In genomic region chr9:4339357-4339756, GRCh38 we compare ENCODE assay signal across 8 cellular contexts. TPM values are rescaled to one million over a fixed set of nuclear protein-coding genes. Genes with fewer than 3 reads are reported as not detected.
DNase-seq lines count a peak whose midpoint lies in the region; ATAC-seq and TF ChIP-seq lines count a peak whose summit lies in the region.

No MANE protein-coding gene starts in this region.

- WGBS in lower leg skin, 2 donors = 1% methylated on average over 6 of the region's 6 CpGs

- H3K27ac ChIP-seq in colonic mucosa = no peak overlapping the region

- intact Hi-C loops in colonic mucosa (cut with DNase I) = no loop called here
- intact Hi-C loops in lower leg skin (cut with DNase I; ENCODE audit: low total_unique reads) = no loop called here

- TF ChIP-seq CTCF in colonic mucosa (IDR thresholded peaks at IDR 0.05) (peak; percentile 89), lower leg skin (IDR thresholded peaks at IDR 0.05) (peak in 1 of 3 donors; percentile 18)

- no peaks in the 10 kb centered on the region for H3K36me3 ChIP-seq in colonic mucosa

- no peaks in the 10 kb centered on the region for H3K27me3 ChIP-seq in colonic mucosa

- ATAC-seq in GM18867 (IDR thresholded peaks at IDR 0.05; ENCODE audit: unreplicated experiment) = peak; percentile 89
- ATAC-seq in HG03280 (IDR thresholded peaks at IDR 0.05; ENCODE audit: unreplicated experiment) = peak; percentile 88

- H3K4me1 ChIP-seq in colonic mucosa = no peaks in the 10 kb centered on the region

- no peak overlapping the region for H3K4me3 ChIP-seq in colonic mucosa
- no peak overlapping the region for H3K4me3 ChIP-seq in lower leg skin (ENCODE audit: low read depth, poor library complexity, severe bottlenecking)

- H3K9me3 ChIP-seq in colonic mucosa = no peaks in the 10 kb centered on the region

- TF ChIP-seq POLR2A in lower leg skin (IDR thresholded peaks at IDR 0.05) = no peak

- H3K9ac ChIP-seq in colonic mucosa (ENCODE audit: low read depth in 2 of 2, low read length in 2 of 2) = no peak overlapping the region

- DNase-seq in AG08396 (ENCODE audit: low spot score) (peak; percentile 81), NCI-H446 treated with DMSO at 0.1 percent for 48 hours (lab: John Stamatoyannopoulos, UW) (peak; percentile 75), colonic mucosa (peak; percentile 87), lower leg skin (ENCODE audit: low spot score in 2 of 2) (peak; percentile 83 to 96)
- DNase-seq in activated CD4-positive, alpha-beta T cell treated with anti-CD3 and anti-CD28 coated beads for 48 hours = peak; percentile 88
- DNase-seq in stimulated activated CD4-positive, alpha-beta T cell treated with anti-CD3 and anti-CD28 coated beads, TNF-alpha, amount 100 ng/mL, for 48 hours (ENCODE audit: low read depth in 3 of 3) = peak; percentile 53 to 68 (median 65)

RNA-seq across cellular contexts. Expression of gene GLIS3, which starts 39.5 kb away (rescaled TPM):
- total RNA-seq in colonic mucosa = 10 to 100 TPM; 10.1 to 17.6 TPM
- 1 to 10 TPM; 1.8 to 3.1 (median 2.6) TPM for total RNA-seq in lower leg skin
